ENCODE assay signal across 17 cellular contexts in the genomic region with DNA sequence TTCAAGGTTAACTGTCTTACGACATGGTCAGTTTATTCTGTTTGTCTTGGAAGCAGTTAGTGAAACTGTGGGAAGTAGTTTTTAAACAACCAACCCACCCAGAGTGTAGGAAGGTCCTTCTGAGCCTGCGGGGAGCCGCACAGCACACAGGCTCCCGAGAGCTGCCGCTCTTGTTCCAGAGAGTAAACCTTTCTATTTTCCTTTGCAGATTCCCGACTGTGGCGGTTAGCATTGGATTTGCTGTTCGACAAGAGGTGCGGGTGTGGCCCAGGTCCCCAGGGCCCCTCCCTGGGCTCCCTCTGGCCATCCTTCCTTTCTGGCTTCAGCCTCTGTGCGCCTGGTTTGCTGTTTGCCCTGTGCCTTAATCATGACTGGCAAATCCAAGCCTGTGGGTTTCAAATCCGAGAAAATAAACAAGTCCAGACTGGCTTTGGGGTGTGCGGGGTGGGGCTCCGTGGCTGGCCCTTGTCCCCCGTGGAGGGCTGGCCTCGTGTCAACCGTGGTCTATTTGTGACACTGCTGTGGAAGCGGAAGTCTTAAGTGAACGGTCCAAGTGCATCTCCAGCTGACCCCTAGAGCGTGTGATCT. TPM values are rescaled to one million over a fixed set of nuclear protein-coding genes. Genes with fewer than 3 reads are reported as not detected.
DNase-seq lines count a peak whose midpoint lies in the region; ATAC-seq and TF ChIP-seq lines count a peak whose summit lies in the region.
"Had no signal": no experiment of that assay in that cellular context is flagged by ENCODE, and none has a peak within 500 bp of the region (broad histone marks: within the 10 kb centered on the region; RNA-seq: fewer than 3 reads in every experiment).

No MANE protein-coding gene starts in this region.

- ATAC-seq in Right ventricle myocardium inferior, result peak; percentile 38
- peak; percentile 49 to 90 (median 74) for ATAC-seq in heart right ventricle
- ATAC-seq in upper lobe of right lung, result peak; percentile 60
- ATAC-seq in activated CD4-positive, alpha-beta T cell treated with anti-CD3 and anti-CD28 coated beads for 36 hours, result no peak

- no peak for TF ChIP-seq CTCF in heart right ventricle (IDR thresholded peaks at IDR 0.05)
- TF ChIP-seq CTCF in nephron progenitor cell (IDR thresholded peaks at IDR 0.05), result no peak
- TF ChIP-seq CTCF in upper lobe of right lung (IDR thresholded peaks at IDR 0.05), result no peak

- peaks cover 0 to 95% (median 0%) of the 10 kb centered on the region in 9 donors for H3K36me3 ChIP-seq in heart right ventricle
- no peaks in the 10 kb centered on the region for H3K36me3 ChIP-seq in upper lobe of right lung

- H3K27me3 Mint-ChIP-seq in nephron progenitor cell (ENCODE audit: low read depth, poor library complexity), result peaks cover 4% of the 10 kb centered on the region
- H3K27me3 Mint-ChIP-seq in activated CD4-positive, alpha-beta T cell treated with anti-CD3 and anti-CD28 coated beads for 36 hours, result no peaks in the 10 kb centered on the region
- H3K27me3 Mint-ChIP-seq in activated CD4-positive, alpha-beta memory T cell treated with anti-CD3 and anti-CD28 coated beads, Interleukin-2, amount 10 ng/mL, durations not matched to agents 7 days and 5 days, result no peaks in the 10 kb centered on the region
- H3K27me3 Mint-ChIP-seq: activated naive CD4-positive, alpha-beta T cell treated with anti-CD3 and anti-CD28 coated beads, Interleukin-2, amount 50 U/mL, for 24 hours; central memory CD8-positive, alpha-beta T cell had no signal

- H3K27ac Mint-ChIP-seq in nephron progenitor cell, result peak overlapping the region; percentile 13
- H3K27ac Mint-ChIP-seq in activated CD4-positive, alpha-beta T cell treated with anti-CD3 and anti-CD28 coated beads for 36 hours, result no peak overlapping the region
- H3K27ac Mint-ChIP-seq in activated CD4-positive, alpha-beta memory T cell treated with anti-CD3 and anti-CD28 coated beads, Interleukin-2, amount 10 ng/mL, durations not matched to agents 7 days and 5 days, result no peak overlapping the region
- H3K27ac Mint-ChIP-seq: activated naive CD4-positive, alpha-beta T cell treated with anti-CD3 and anti-CD28 coated beads, Interleukin-2, amount 50 U/mL, for 24 hours; T-helper 1 cell treated with Interleukin-12 subunit alpha and Interleukin-12 subunit beta and Interleukin-4 antibody, amounts not matched to agents 30 μg/mL and 1 μg/mL, for 36 hours had no signal

- peaks cover under 1% of the 10 kb centered on the region for H3K9me3 Mint-ChIP-seq in nephron progenitor cell
- no peaks in the 10 kb centered on the region for H3K9me3 Mint-ChIP-seq in activated CD4-positive, alpha-beta T cell treated with anti-CD3 and anti-CD28 coated beads for 36 hours (ENCODE audit: low read depth)
- H3K9me3 Mint-ChIP-seq in activated CD4-positive, alpha-beta memory T cell treated with anti-CD3 and anti-CD28 coated beads, Interleukin-2, amount 10 ng/mL, durations not matched to agents 7 days and 5 days, result no peaks in the 10 kb centered on the region
- H3K9me3 Mint-ChIP-seq: activated naive CD4-positive, alpha-beta T cell treated with anti-CD3 and anti-CD28 coated beads, Interleukin-2, amount 50 U/mL, for 24 hours; central memory CD8-positive, alpha-beta T cell; T-helper 1 cell treated with Interleukin-12 subunit alpha and Interleukin-12 subunit beta and Interleukin-4 antibody, amounts not matched to agents 30 μg/mL and 1 μg/mL, for 36 hours had no signal

- intact Hi-C loops in Right ventricle myocardium inferior (cut with DNase I) (no loop called here), cardiac septum (cut with DNase I) (no loop called here), heart right ventricle (cut with DNase I) (no loop called here), upper lobe of right lung (cut with DNase I) (no loop called here)
- intact Hi-C loops in activated CD4-positive, alpha-beta T cell treated with anti-CD3 and anti-CD28 coated beads for 36 hours (cut with DNase I, micrococcal nuclease), result no loop called here

- POLR2A ChIA-PET in activated CD4-positive, alpha-beta T cell treated with anti-CD3 and anti-CD28 coated beads for 36 hours (lab: Charles Lee), result no interaction called here
- POLR2A ChIA-PET in activated CD4-positive, alpha-beta memory T cell treated with anti-CD3 and anti-CD28 coated beads, Interleukin-2, amount 10 ng/mL, durations not matched to agents 7 days and 5 days (lab: Charles Lee), result no interaction called here

- peaks cover 37% of the 10 kb centered on the region for H3K36me3 Mint-ChIP-seq in nephron progenitor cell (ENCODE audit: low read depth)
- H3K36me3 Mint-ChIP-seq in activated CD4-positive, alpha-beta T cell treated with anti-CD3 and anti-CD28 coated beads for 36 hours (ENCODE audit: low read depth), result peaks cover 12% of the 10 kb centered on the region
- H3K36me3 Mint-ChIP-seq in activated CD4-positive, alpha-beta memory T cell treated with anti-CD3 and anti-CD28 coated beads, Interleukin-2, amount 10 ng/mL, durations not matched to agents 7 days and 5 days (ENCODE audit: low read depth), result no peaks in the 10 kb centered on the region
- H3K36me3 Mint-ChIP-seq: activated naive CD4-positive, alpha-beta T cell treated with anti-CD3 and anti-CD28 coated beads, Interleukin-2, amount 50 U/mL, for 24 hours had no signal

- no peaks in the 10 kb centered on the region for H3K27me3 ChIP-seq in heart right ventricle
- H3K27me3 ChIP-seq in upper lobe of right lung, result no peaks in the 10 kb centered on the region

- 76 to 80% methylated on average over 19 of the region's 19 CpGs for WGBS in heart right ventricle, 2 donors

- peaks cover 0 to 37% (median 18%) of the 10 kb centered on the region in 9 donors for H3K4me1 ChIP-seq in heart right ventricle
- H3K4me1 ChIP-seq in upper lobe of right lung, result peaks cover 42% of the 10 kb centered on the region

- no peaks in the 10 kb centered on the region for H3K9me3 ChIP-seq in heart right ventricle
- no peaks in the 10 kb centered on the region for H3K9me3 ChIP-seq in upper lobe of right lung

- H3K4me1 Mint-ChIP-seq in nephron progenitor cell, result peaks cover 64% of the 10 kb centered on the region
- H3K4me1 Mint-ChIP-seq in activated CD4-positive, alpha-beta T cell treated with anti-CD3 and anti-CD28 coated beads for 36 hours, result no peaks in the 10 kb centered on the region
- H3K4me1 Mint-ChIP-seq in activated CD4-positive, alpha-beta memory T cell treated with anti-CD3 and anti-CD28 coated beads, Interleukin-2, amount 10 ng/mL, durations not matched to agents 7 days and 5 days, result no peaks in the 10 kb centered on the region
- H3K4me1 Mint-ChIP-seq: activated naive CD4-positive, alpha-beta T cell treated with anti-CD3 and anti-CD28 coated beads, Interleukin-2, amount 50 U/mL, for 24 hours; central memory CD8-positive, alpha-beta T cell had no signal

- peak overlapping the region; percentile 39 to 83 (median 68) for H3K27ac ChIP-seq in heart right ventricle
- peak overlapping the region; percentile 75 for H3K27ac ChIP-seq in upper lobe of right lung
- H3K27ac ChIP-seq: C4-2B had no signal

- CTCF ChIA-PET in activated CD4-positive, alpha-beta T cell treated with anti-CD3 and anti-CD28 coated beads for 36 hours (lab: Charles Lee), result interaction anchor here (1.0 kb wide), 1 partner anchor 74 kb away, joined by 3 read pairs; no protein-coding TSS in a partner anchor
- CTCF ChIA-PET in activated CD4-positive, alpha-beta memory T cell treated with anti-CD3 and anti-CD28 coated beads, Interleukin-2, amount 10 ng/mL, durations not matched to agents 7 days and 5 days (lab: Charles Lee), result interaction anchor here (1.7 kb wide), 1 partner anchor 74 kb away, joined by 5 read pairs; no protein-coding TSS in a partner anchor

- DNase-seq in Right ventricle myocardium inferior (ENCODE audit: missing footprints), result no peak
- DNase-seq in cardiac septum (ENCODE audit: low spot score), result no peak
- DNase-seq in heart right ventricle, result peak; percentile 51 to 62
- no peak for DNase-seq in nephron progenitor cell
- DNase-seq in upper lobe of right lung, result peak; percentile 72
- no peak for DNase-seq in activated CD4-positive, alpha-beta T cell treated with anti-CD3 and anti-CD28 coated beads for 36 hours
- no peak for DNase-seq in NCI-H2171 treated with DMSO at 0.1 percent for 48 hours (lab: John Stamatoyannopoulos, UW)
- DNase-seq in activated CD4-positive, alpha-beta memory T cell treated with anti-CD3 and anti-CD28 coated beads, Interleukin-2, amount 10 ng/mL, durations not matched to agents 7 days and 5 days, result no peak
- DNase-seq: 8988T; activated CD4-positive, CD25-positive, alpha-beta regulatory T cell treated with anti-CD3 and anti-CD28 coated beads, Interleukin-2, amount 50 U/mL, for 72 hours; Kasumi-1; NCI-H1694 treated with DMSO at 0.1 percent for 48 hours; stimulated activated CD4-positive, alpha-beta T cell treated with anti-CD3 and anti-CD28 coated beads, Interleukin-2, amount 100 ng/mL, for 48 hours had no signal

- H3K4me3 Mint-ChIP-seq in nephron progenitor cell, result no peak overlapping the region
- no peak overlapping the region for H3K4me3 Mint-ChIP-seq in activated CD4-positive, alpha-beta T cell treated with anti-CD3 and anti-CD28 coated beads for 36 hours
- H3K4me3 Mint-ChIP-seq in activated CD4-positive, alpha-beta memory T cell treated with anti-CD3 and anti-CD28 coated beads, Interleukin-2, amount 10 ng/mL, durations not matched to agents 7 days and 5 days, result no peak overlapping the region
- H3K4me3 Mint-ChIP-seq: activated naive CD4-positive, alpha-beta T cell treated with anti-CD3 and anti-CD28 coated beads, Interleukin-2, amount 50 U/mL, for 24 hours; central memory CD8-positive, alpha-beta T cell; T-helper 1 cell treated with Interleukin-12 subunit alpha and Interleukin-12 subunit beta and Interleukin-4 antibody, amounts not matched to agents 30 μg/mL and 1 μg/mL, for 36 hours had no signal

- no peak overlapping the region for H3K4me3 ChIP-seq in heart right ventricle
- no peak overlapping the region for H3K4me3 ChIP-seq in upper lobe of right lung

RNA-seq across cellular contexts. Expression of gene IMPA2, which starts 30.7 kb away (rescaled TPM):
- total RNA-seq in Right ventricle myocardium inferior (82.8 TPM), cardiac septum (19.9 TPM), heart right ventricle (10 to 100 TPM; 19.8 to 79.6 (median 32.2) TPM), upper lobe of right lung (54.6 TPM)
- 10 to 100 TPM; 17.6 to 41.9 TPM for polyA plus RNA-seq in heart right ventricle
- 10 to 100 TPM; 20.8 to 23.5 TPM for total RNA-seq in activated CD4-positive, alpha-beta T cell treated with anti-CD3 and anti-CD28 coated beads for 36 hours
- total RNA-seq in activated CD4-positive, alpha-beta memory T cell treated with anti-CD3 and anti-CD28 coated beads, Interleukin-2, amount 10 ng/mL, durations not matched to agents 7 days and 5 days, result 10 to 100 TPM; 12.6 to 15.4 TPM

Comparison
In these comparisons a context has a peak if more than half of its experiments do, and no peak if none do; other contexts are left out.
1. DNase-seq: peak in heart right ventricle (2 of 2) and upper lobe of right lung (single experiment); none in Right ventricle myocardium inferior (single experiment), cardiac septum (single experiment), nephron progenitor cell (single experiment), activated CD4-positive, alpha-beta T cell treated with anti-CD3 and anti-CD28 coated beads for 36 hours (single experiment), NCI-H2171 treated with DMSO at 0.1 percent for 48 hours (single experiment) and activated CD4-positive, alpha-beta memory T cell treated with anti-CD3 and anti-CD28 coated beads, Interleukin-2, amount 10 ng/mL, durations not matched to agents 7 days and 5 days (single experiment).